10 cellular contexts compared by ENCODE assay signal in the genomic region with DNA sequence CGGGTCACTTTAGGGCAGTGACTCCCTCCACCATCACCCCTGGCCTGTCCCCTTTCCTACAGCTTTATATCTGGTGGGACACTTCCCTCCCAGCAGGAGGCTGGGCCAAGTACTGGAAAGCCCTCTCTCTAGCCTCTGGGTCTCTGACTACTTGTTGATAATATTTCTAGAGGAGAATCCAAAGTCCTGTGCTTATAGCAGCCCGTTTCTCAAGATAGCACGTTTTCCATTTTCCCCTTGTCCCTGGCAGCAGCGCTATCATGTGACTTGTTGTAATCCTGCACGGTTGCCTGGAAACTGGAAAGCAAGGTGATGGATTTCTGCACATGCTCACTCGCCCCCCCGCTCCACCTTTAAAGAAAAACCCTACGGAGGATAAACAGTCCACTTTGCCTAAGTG. TPM values are rescaled to one million over a fixed set of nuclear protein-coding genes. Genes with fewer than 3 reads are reported as not detected.
DNase-seq lines count a peak whose midpoint lies in the region; ATAC-seq lines count a peak whose summit lies in the region.
"Had no signal": no experiment of that assay in that cellular context is flagged by ENCODE, and none has a peak within 500 bp of the region (broad histone marks: within the 10 kb centered on the region; RNA-seq: fewer than 3 reads in every experiment).

No MANE protein-coding gene starts in this region.

- H3K9me3 Mint-ChIP-seq in stimulated activated naive B cell treated with anti-CD40 and anti-IgM and Interleukin-4, amounts not matched to agents 10 μg/mL and 1 μg/mL and 100 μg/mL, for 72 hours = peaks cover 0 to 4% of the 10 kb centered on the region in 2 donors

- H3K27me3 Mint-ChIP-seq in stimulated activated naive B cell treated with anti-CD40 and anti-IgM and Interleukin-4, amounts not matched to agents 10 μg/mL and 1 μg/mL and 100 μg/mL, for 72 hours = peaks cover 16 to 33% of the 10 kb centered on the region in 2 donors

- H3K27ac Mint-ChIP-seq in stimulated activated naive B cell treated with anti-CD40 and anti-IgM and Interleukin-4, amounts not matched to agents 10 μg/mL and 1 μg/mL and 100 μg/mL, for 72 hours = no peak overlapping the region

- no peaks in the 10 kb centered on the region for H3K36me3 Mint-ChIP-seq in stimulated activated naive B cell treated with anti-CD40 and anti-IgM and Interleukin-4, amounts not matched to agents 10 μg/mL and 1 μg/mL and 100 μg/mL, for 72 hours

- ATAC-seq in GM18867 (IDR thresholded peaks at IDR 0.05; ENCODE audit: unreplicated experiment) (no peak), HG03139 (IDR thresholded peaks at IDR 0.05; ENCODE audit: unreplicated experiment) (no peak)
- no peak for ATAC-seq in stimulated activated naive B cell treated with anti-CD40 and anti-IgM and Interleukin-4, amounts not matched to agents 10 μg/mL and 1 μg/mL and 100 μg/mL, for 72 hours (replicated peaks)

- DNase-seq in HT-29 (ENCODE audit: low spot score) (peak; percentile 32), NCI-H774 (lab: John Stamatoyannopoulos, UW) (peak; percentile 71), glomerular visceral epithelial cell (ENCODE audit: extremely low spot score) (peak; percentile 25), putamen (ENCODE audit: low spot score) (peak; percentile 50), iPS-NIHi7 (ENCODE audit: extremely low spot score) (no peak)
- no peak for DNase-seq in stimulated activated naive B cell treated with anti-CD40 and anti-IgM and Interleukin-4, amounts not matched to agents 10 μg/mL and 1 μg/mL and 100 μg/mL, for 72 hours
- DNase-seq: activated CD8-positive, alpha-beta memory T cell treated with anti-CD3 and anti-CD28 coated beads for 24 hours; PC-9 had no signal

- H3K4me3 Mint-ChIP-seq in stimulated activated naive B cell treated with anti-CD40 and anti-IgM and Interleukin-4, amounts not matched to agents 10 μg/mL and 1 μg/mL and 100 μg/mL, for 72 hours = no peak overlapping the region

- H3K4me1 Mint-ChIP-seq in stimulated activated naive B cell treated with anti-CD40 and anti-IgM and Interleukin-4, amounts not matched to agents 10 μg/mL and 1 μg/mL and 100 μg/mL, for 72 hours = peaks cover 20 to 64% of the 10 kb centered on the region in 2 donors

RNA-seq across cellular contexts. Expression of gene AXIN2, which starts 3.3 kb away (rescaled TPM):
- total RNA-seq in HT-29 (2014; rRNA removed; shearing (Covaris generic)) = 58.9 and 72.1 TPM in 2 replicates

Comparison
In these comparisons a context has a peak if more than half of its experiments do, and no peak if none do; other contexts are left out.
1. DNase-seq: peak in HT-29 (single experiment), NCI-H774 (single experiment), glomerular visceral epithelial cell (single experiment) and putamen (single experiment); none in stimulated activated naive B cell treated with anti-CD40 and anti-IgM and Interleukin-4, amounts not matched to agents 10 μg/mL and 1 μg/mL and 100 μg/mL, for 72 hours (single experiment) and iPS-NIHi7 (single experiment).